Comparison of ENCODE assay signal across 9 cellular contexts in the genomic region with DNA sequence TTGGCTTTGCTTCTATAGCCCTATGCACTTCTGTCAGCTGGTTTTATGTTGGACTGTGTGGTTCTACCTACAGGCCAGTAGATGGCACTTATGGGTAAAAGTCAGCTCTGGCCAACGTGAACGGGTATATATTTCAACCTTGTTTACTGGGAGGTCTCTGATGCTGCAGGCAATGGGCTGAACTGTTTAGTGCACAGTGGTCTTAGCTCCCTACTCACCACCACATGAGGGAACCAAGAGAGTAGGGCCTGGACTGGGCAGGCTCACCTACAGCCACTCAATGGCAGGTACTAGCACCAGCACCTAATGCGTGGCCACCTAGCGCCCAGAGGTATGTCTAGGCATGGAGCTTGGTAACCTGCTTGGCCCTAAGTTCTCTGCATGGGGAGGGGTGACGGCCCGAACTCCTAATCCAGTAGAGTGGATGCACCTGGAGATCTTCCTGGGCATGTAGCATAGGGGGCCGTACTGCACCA.
DNase-seq lines count a peak whose midpoint lies in the region; ATAC-seq and TF ChIP-seq lines count a peak whose summit lies in the region.
"Had no signal": no experiment of that assay in that cellular context is flagged by ENCODE, and none has a peak within 500 bp of the region (broad histone marks: within the 10 kb centered on the region; RNA-seq: fewer than 3 reads in every experiment).

No MANE protein-coding gene starts in this region.

- H3K9me3 ChIP-seq in DND-41 (ENCODE audit: insufficient read depth, low read length, severe bottlenecking), result no peaks in the 10 kb centered on the region
- H3K9me3 ChIP-seq in OCI-LY1 (ENCODE audit: low read length), result no peaks in the 10 kb centered on the region
- no peaks in the 10 kb centered on the region for H3K9me3 ChIP-seq in prostate gland

- H3K9me2 ChIP-seq in OCI-LY1 (ENCODE audit: low read depth, low read length), result no peaks in the 10 kb centered on the region

- H2AFZ ChIP-seq in DND-41 (ENCODE audit: low read depth, low read length), result no peak overlapping the region
- no peak overlapping the region for H2AFZ ChIP-seq in OCI-LY1 (ENCODE audit: low read length)
- H2AFZ ChIP-seq: parathyroid adenoma had no signal

- TF ChIP-seq POLR2A in prostate gland (IDR thresholded peaks at IDR 0.05), result no peak

- peak; percentile 77 for ATAC-seq in DND-41 (ENCODE audit: insufficient read depth, low read depth)
- peak; percentile 78 for ATAC-seq in GM19397 (IDR thresholded peaks at IDR 0.05; ENCODE audit: unreplicated experiment)
- peak; percentile 94 for ATAC-seq in HG03378 (IDR thresholded peaks at IDR 0.05; ENCODE audit: unreplicated experiment)
- ATAC-seq in GM21737 (IDR thresholded peaks at IDR 0.05; ENCODE audit: unreplicated experiment), result no peak

- H3K4me3 ChIP-seq in DND-41 (ENCODE audit: low read depth in 1 of 2, low read length in 2 of 2) (no peak overlapping the region), OCI-LY1 (ENCODE audit: low read depth, low read length, poor library complexity, severe bottlenecking) (no peak overlapping the region), prostate gland (no peak overlapping the region)

- no peak overlapping the region for H3K27ac ChIP-seq in DND-41 (ENCODE audit: low read length)
- no peak overlapping the region for H3K27ac ChIP-seq in OCI-LY1 (ENCODE audit: low read depth, low read length, poor library complexity, severe bottlenecking)
- no peak overlapping the region for H3K27ac ChIP-seq in prostate gland
- H3K27ac ChIP-seq: parathyroid adenoma had no signal

- no peak overlapping the region for H3K4me2 ChIP-seq in DND-41 (ENCODE audit: insufficient read depth, low read length)
- no peak overlapping the region for H3K4me2 ChIP-seq in OCI-LY1 (ENCODE audit: low read length)

- H4K20me1 ChIP-seq in DND-41 (ENCODE audit: insufficient read depth, low read length) (no peaks in the 10 kb centered on the region), OCI-LY1 (ENCODE audit: insufficient read depth, low read length) (no peaks in the 10 kb centered on the region)

- no peaks in the 10 kb centered on the region for H3K36me3 ChIP-seq in DND-41 (ENCODE audit: insufficient read depth, low read length)
- no peaks in the 10 kb centered on the region for H3K36me3 ChIP-seq in OCI-LY1 (ENCODE audit: insufficient read depth, low read length)
- no peaks in the 10 kb centered on the region for H3K36me3 ChIP-seq in prostate gland

- H3K27me3 ChIP-seq in DND-41 (ENCODE audit: insufficient read depth, low read length, poor library complexity) (no peaks in the 10 kb centered on the region), OCI-LY1 (ENCODE audit: insufficient read depth, low read length) (no peaks in the 10 kb centered on the region), prostate gland (replicated peaks; ENCODE audit: insufficient read depth) (no peaks in the 10 kb centered on the region)

- TF ChIP-seq CTCF in DND-41 (IDR thresholded peaks at IDR 0.05; ENCODE audit: borderline replicate concordance, extremely low read depth, low read length, poor library complexity, severe bottlenecking) (peak; percentile 64), OCI-LY1 (IDR thresholded peaks at IDR 0.05; ENCODE audit: low read length) (peak; percentile 64), prostate gland (IDR thresholded peaks at IDR 0.05) (peak in 1 of 4 experiments; percentile 8)

- H3K79me2 ChIP-seq in DND-41 (ENCODE audit: insufficient read depth, low read length) (no peaks in the 10 kb centered on the region), OCI-LY1 (ENCODE audit: insufficient read depth, low read length) (no peaks in the 10 kb centered on the region)
- H3K79me2 ChIP-seq: parathyroid adenoma had no signal

- 82% methylated on average over 7 of the region's 7 CpGs for WGBS in prostate gland

- intact Hi-C loops in prostate gland (cut with DNase I), result no loop called here

- DNase-seq in DND-41 (no peak), fibroblast of the conjunctiva (ENCODE audit: low read depth) (peak; percentile 31), mesenteric fat pad (ENCODE audit: low spot score) (no peak), prostate gland (ENCODE audit: low spot score) (no peak)

- H3K4me1 ChIP-seq in DND-41 (ENCODE audit: insufficient read depth, low read length) (no peaks in the 10 kb centered on the region), OCI-LY1 (ENCODE audit: insufficient read depth, low read length, severe bottlenecking) (peaks cover 11% of the 10 kb centered on the region), prostate gland (replicated peaks) (no peaks in the 10 kb centered on the region)
- H3K4me1 ChIP-seq: parathyroid adenoma had no signal

- H3K9ac ChIP-seq in DND-41 (ENCODE audit: low read depth, low read length) (no peak overlapping the region), OCI-LY1 (ENCODE audit: low read length) (no peak overlapping the region)
- H3K9ac ChIP-seq: parathyroid adenoma had no signal

- H3F3A ChIP-seq in OCI-LY1 (ENCODE audit: insufficient read depth, low read length), result no peaks in the 10 kb centered on the region
